In the genomic region with DNA sequence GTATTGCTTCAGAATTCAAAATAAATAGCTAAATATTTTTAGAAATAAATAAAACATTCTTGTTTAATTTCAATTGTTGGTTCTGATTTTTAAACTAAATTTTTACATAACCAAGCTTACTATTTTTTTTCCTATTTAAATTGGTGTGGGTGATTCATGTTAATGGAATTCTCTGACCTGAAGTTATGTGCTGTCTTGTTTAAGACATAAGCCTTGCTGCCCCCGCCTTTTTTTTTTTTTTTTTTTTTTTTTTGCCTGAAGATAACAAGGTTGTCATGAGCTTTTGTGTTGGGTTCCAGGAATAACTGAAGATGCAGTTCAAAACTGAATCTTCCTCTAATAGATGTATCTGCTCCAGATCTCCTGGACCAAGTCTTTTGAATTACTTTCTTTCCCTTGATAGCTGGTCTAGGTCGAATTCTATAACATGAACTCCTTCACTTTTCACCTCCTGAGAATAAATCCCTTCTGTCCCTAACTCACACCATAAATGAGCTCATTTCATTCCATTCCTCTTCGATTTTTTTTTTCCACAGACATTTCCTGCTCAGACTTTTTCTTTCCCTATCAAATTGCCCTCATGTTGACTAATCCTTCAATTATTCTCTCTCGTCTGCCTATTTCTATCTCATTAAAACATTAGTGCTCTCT, we compare ENCODE assay signal across 1 cellular context.
TF ChIP-seq lines count a peak whose summit lies in the region.

No MANE protein-coding gene starts in this region.

TF ChIP-seq in HepG2, 621 proteins besides CTCF, POLR2A, EP300 and RAD21:
- TF ChIP-seq ZIK1 (CRISPR knock-in tag; IDR thresholded peaks at IDR 0.05; ENCODE audit: borderline replicate concordance, low read depth) (no peak), GATAD2A (CRISPR knock-in tag; IDR thresholded peaks at IDR 0.05) (no peak), CEBPB (IDR thresholded peaks at IDR 0.05; ENCODE audit: borderline replicate concordance, low read depth, low read length) (no peak), PAF1 (CRISPR knock-in tag; IDR thresholded peaks at IDR 0.05) (no peak), FOXJ3 (CRISPR knock-in tag; IDR thresholded peaks at IDR 0.05; ENCODE audit: borderline replicate concordance) (no peak), SOX5 (CRISPR knock-in tag; IDR thresholded peaks at IDR 0.05; ENCODE audit: borderline replicate concordance) (no peak)
- TF ChIP-seq, protein P1, sequence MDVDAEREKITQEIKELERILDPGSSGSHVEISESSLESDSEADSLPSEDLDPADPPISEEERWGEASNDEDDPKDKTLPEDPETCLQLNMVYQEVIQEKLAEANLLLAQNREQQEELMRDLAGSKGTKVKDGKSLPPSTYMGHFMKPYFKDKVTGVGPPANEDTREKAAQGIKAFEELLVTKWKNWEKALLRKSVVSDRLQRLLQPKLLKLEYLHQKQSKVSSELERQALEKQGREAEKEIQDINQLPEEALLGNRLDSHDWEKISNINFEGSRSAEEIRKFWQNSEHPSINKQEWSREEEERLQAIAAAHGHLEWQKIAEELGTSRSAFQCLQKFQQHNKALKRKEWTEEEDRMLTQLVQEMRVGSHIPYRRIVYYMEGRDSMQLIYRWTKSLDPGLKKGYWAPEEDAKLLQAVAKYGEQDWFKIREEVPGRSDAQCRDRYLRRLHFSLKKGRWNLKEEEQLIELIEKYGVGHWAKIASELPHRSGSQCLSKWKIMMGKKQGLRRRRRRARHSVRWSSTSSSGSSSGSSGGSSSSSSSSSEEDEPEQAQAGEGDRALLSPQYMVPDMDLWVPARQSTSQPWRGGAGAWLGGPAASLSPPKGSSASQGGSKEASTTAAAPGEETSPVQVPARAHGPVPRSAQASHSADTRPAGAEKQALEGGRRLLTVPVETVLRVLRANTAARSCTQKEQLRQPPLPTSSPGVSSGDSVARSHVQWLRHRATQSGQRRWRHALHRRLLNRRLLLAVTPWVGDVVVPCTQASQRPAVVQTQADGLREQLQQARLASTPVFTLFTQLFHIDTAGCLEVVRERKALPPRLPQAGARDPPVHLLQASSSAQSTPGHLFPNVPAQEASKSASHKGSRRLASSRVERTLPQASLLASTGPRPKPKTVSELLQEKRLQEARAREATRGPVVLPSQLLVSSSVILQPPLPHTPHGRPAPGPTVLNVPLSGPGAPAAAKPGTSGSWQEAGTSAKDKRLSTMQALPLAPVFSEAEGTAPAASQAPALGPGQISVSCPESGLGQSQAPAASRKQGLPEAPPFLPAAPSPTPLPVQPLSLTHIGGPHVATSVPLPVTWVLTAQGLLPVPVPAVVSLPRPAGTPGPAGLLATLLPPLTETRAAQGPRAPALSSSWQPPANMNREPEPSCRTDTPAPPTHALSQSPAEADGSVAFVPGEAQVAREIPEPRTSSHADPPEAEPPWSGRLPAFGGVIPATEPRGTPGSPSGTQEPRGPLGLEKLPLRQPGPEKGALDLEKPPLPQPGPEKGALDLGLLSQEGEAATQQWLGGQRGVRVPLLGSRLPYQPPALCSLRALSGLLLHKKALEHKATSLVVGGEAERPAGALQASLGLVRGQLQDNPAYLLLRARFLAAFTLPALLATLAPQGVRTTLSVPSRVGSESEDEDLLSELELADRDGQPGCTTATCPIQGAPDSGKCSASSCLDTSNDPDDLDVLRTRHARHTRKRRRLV (CRISPR knock-in tag; IDR thresholded peaks at IDR 0.05): no peak
- TF ChIP-seq, protein P2, sequence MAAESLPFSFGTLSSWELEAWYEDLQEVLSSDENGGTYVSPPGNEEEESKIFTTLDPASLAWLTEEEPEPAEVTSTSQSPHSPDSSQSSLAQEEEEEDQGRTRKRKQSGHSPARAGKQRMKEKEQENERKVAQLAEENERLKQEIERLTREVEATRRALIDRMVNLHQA (CRISPR knock-in tag; IDR thresholded peaks at IDR 0.05): no peak
- TF ChIP-seq, protein P3, sequence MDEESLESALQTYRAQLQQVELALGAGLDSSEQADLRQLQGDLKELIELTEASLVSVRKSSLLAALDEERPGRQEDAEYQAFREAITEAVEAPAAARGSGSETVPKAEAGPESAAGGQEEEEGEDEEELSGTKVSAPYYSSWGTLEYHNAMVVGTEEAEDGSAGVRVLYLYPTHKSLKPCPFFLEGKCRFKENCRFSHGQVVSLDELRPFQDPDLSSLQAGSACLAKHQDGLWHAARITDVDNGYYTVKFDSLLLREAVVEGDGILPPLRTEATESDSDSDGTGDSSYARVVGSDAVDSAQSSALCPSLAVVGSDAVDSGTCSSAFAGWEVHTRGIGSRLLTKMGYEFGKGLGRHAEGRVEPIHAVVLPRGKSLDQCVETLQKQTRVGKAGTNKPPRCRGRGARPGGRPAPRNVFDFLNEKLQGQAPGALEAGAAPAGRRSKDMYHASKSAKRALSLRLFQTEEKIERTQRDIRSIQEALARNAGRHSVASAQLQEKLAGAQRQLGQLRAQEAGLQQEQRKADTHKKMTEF (CRISPR knock-in tag; IDR thresholded peaks at IDR 0.05): no peak
